10 cellular contexts compared by ENCODE assay signal in the genomic region with DNA sequence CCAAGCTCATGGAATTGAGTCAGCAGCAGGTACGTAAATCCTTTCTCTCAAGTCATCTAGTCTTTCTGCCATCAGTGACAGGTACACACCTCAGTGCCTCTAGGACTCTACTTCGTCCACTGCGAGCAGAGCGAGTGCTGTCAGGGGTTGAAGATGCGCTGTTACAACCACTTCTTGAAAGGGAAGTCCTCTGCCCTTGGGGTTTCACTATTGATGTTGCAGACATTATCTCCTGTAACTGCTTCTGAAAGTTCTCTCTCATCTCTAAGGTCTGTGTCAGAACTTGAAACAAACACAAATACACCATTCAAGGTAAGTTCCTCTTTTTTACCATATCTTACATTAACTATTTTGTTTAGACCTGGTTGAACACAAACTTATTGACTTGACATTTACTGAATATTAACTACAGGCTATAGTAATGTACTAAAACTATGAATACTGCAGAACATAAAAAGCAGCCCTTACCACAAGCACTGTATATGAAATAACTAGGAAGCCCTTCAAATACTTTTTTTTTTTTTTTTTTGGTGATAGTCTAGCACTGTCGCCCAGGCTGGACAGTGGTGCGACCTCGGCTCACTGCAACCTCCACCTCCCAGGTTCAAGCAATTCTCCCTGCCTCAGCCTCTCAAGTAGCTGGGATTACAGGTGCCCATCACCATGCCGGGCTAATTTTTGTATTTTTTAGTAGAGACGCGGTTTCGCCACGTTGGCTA. TPM values are rescaled to one million over a fixed set of nuclear protein-coding genes. Genes with fewer than 3 reads are reported as not detected.
DNase-seq lines count a peak whose midpoint lies in the region; ATAC-seq, FAIRE-seq and TF ChIP-seq lines count a peak whose summit lies in the region.
"Had no signal": no experiment of that assay in that cellular context is flagged by ENCODE, and none has a peak within 500 bp of the region (broad histone marks: within the 10 kb centered on the region; RNA-seq: fewer than 3 reads in every experiment).

No MANE protein-coding gene starts in this region.

- 97% methylated on average over 13 of the region's 13 CpGs for WGBS in mesenchymal stem cell
- WGBS in pancreas, 2 donors: 95 to 98% methylated on average over 13 of the region's 13 CpGs

- no peaks in the 10 kb centered on the region for H3K4me1 Mint-ChIP-seq in Calu3 (ENCODE audit: low read depth, unreplicated experiment)

- no peak overlapping the region for H3K9ac ChIP-seq in mesenchymal stem cell (ENCODE audit: low read length)

- H4K8ac ChIP-seq in mesenchymal stem cell (ENCODE audit: low read length): peak overlapping the region; percentile 28

- no peak for DNase-seq in mesenchymal stem cell
- no peak for DNase-seq in Calu3
- DNase-seq in left lobe of liver (ENCODE audit: low spot score): no peak
- no peak for DNase-seq in pancreas
- DNase-seq in GDM1 (lab: John Stamatoyannopoulos, UW): no peak
- DNase-seq: NCI-H510A treated with DMSO at 0.1 percent for 48 hours had no signal

- peak; percentile 99 for ATAC-seq in GM19023 (IDR thresholded peaks at IDR 0.05; ENCODE audit: unreplicated experiment)
- peak; percentile 99 for ATAC-seq in GM21529 (IDR thresholded peaks at IDR 0.05; ENCODE audit: unreplicated experiment)
- peak; percentile 99 for ATAC-seq in HG03159 (IDR thresholded peaks at IDR 0.05; ENCODE audit: unreplicated experiment)
- no peak for ATAC-seq in left lobe of liver
- no peak for ATAC-seq in pancreas

- H3K36me3 ChIP-seq in mesenchymal stem cell (ENCODE audit: control insufficient read depth in 1 of 2, insufficient read depth in 2 of 2, low read depth in 1 of 2, low read length in 2 of 2) (peaks cover 11 to 85% of the 10 kb centered on the region in 2 experiments), pancreas (peaks cover 0 to 24% (median 9%) of the 10 kb centered on the region in 3 donors)

- no peak overlapping the region for H2BK12ac ChIP-seq in mesenchymal stem cell (ENCODE audit: low read length in 2 of 2)

- H3K27ac ChIP-seq in mesenchymal stem cell (ENCODE audit: low read length, poor library complexity, severe bottlenecking) (no peak overlapping the region), pancreas (no peak overlapping the region)
- H3K27ac ChIP-seq: VCaP had no signal

- H3K9me3 ChIP-seq in mesenchymal stem cell (ENCODE audit: control insufficient read depth, low read length) (no peaks in the 10 kb centered on the region), pancreas (no peaks in the 10 kb centered on the region)

- H3K4me1 ChIP-seq in mesenchymal stem cell (ENCODE audit: control insufficient read depth, insufficient read depth, low read depth, low read length) (no peaks in the 10 kb centered on the region), pancreas (no peaks in the 10 kb centered on the region)

- H2AFZ ChIP-seq in mesenchymal stem cell (ENCODE audit: low read depth, low read length): no peak overlapping the region

- no peak overlapping the region for H3K4me2 ChIP-seq in mesenchymal stem cell (ENCODE audit: low read length, poor library complexity, severe bottlenecking)

- no peak overlapping the region for H3K4ac ChIP-seq in mesenchymal stem cell (ENCODE audit: low read depth in 1 of 2, low read length in 2 of 2)

- no peak overlapping the region for H3K23ac ChIP-seq in mesenchymal stem cell (ENCODE audit: low read length in 2 of 2)

- intact Hi-C loops in Calu3 (cut with micrococcal nuclease; ENCODE audit: unreplicated experiment): no loop called here
- intact Hi-C loops in pancreas (cut with DNase I): no loop called here

- no peak overlapping the region for H2BK5ac ChIP-seq in mesenchymal stem cell (ENCODE audit: low read depth, low read length, poor library complexity, severe bottlenecking)

- no peak overlapping the region for H2BK15ac ChIP-seq in mesenchymal stem cell (ENCODE audit: low read depth, poor library complexity, severe bottlenecking)

- H3K27ac Mint-ChIP-seq in Calu3 (ENCODE audit: unreplicated experiment): no peak overlapping the region

- H3K18ac ChIP-seq in mesenchymal stem cell (ENCODE audit: low read depth in 1 of 2, low read length in 2 of 2): no peak overlapping the region

- CTCF ChIA-PET in Calu3 (lab: Charles Lee): no interaction called here

- no TSS peak for BruUV-seq in Calu3 (replicated peaks; lab: Mats Ljungman, UMichigan)

- TF ChIP-seq CTCF in Calu3 (IDR thresholded peaks at IDR 0.05; ENCODE audit: unreplicated experiment) (no peak), pancreas (IDR thresholded peaks at IDR 0.05) (no peak)

- H3K14ac ChIP-seq in mesenchymal stem cell (ENCODE audit: low read length in 2 of 2): no peak overlapping the region

- H3K27me3 Mint-ChIP-seq in Calu3 (ENCODE audit: unreplicated experiment): no peaks in the 10 kb centered on the region

- H3K9me3 Mint-ChIP-seq in Calu3 (ENCODE audit: low read depth, unreplicated experiment): no peaks in the 10 kb centered on the region

- no peak overlapping the region for H2AK5ac ChIP-seq in mesenchymal stem cell (ENCODE audit: low read length, severe bottlenecking)

- H3K4me3 ChIP-seq in mesenchymal stem cell (ENCODE audit: insufficient read depth in 1 of 2, low read depth in 1 of 2, low read length in 2 of 2): no peak overlapping the region
- no peak overlapping the region for H3K4me3 ChIP-seq in pancreas

- peaks cover 8% of the 10 kb centered on the region for H3K79me1 ChIP-seq in mesenchymal stem cell (replicated peaks; ENCODE audit: low read length, poor library complexity, severe bottlenecking)

- no peak overlapping the region for H2BK120ac ChIP-seq in mesenchymal stem cell (ENCODE audit: low read depth, low read length)

- H3K27me3 ChIP-seq in mesenchymal stem cell (ENCODE audit: control insufficient read depth in 1 of 2, insufficient read depth in 1 of 2, low read length in 2 of 2) (no peaks in the 10 kb centered on the region), pancreas (no peaks in the 10 kb centered on the region)

- no peak overlapping the region for H4K91ac ChIP-seq in mesenchymal stem cell (ENCODE audit: low read length)

- peaks cover 47% of the 10 kb centered on the region for H3K36me3 Mint-ChIP-seq in Calu3 (ENCODE audit: insufficient read depth, unreplicated experiment)

- no peak for FAIRE-seq in pancreas (lab: Jason Lieb, UNC)

- no peak overlapping the region for H3K4me3 Mint-ChIP-seq in Calu3 (ENCODE audit: low read depth, unreplicated experiment)

RNA-seq across cellular contexts. Expression of a gene that starts 41.5 kb away (rescaled TPM):
- polyA plus RNA-seq in mesenchymal stem cell (2013, experiment 1 of 2): 11.4 TPM
- polyA plus RNA-seq in mesenchymal stem cell (2013, experiment 2 of 2): 11.3 TPM
- 86.6 and 94.7 TPM in 2 replicates for total RNA-seq in Calu3 (2022)
- total RNA-seq in left lobe of liver: 7.0 TPM
- 10 to 100 TPM in 1 of 6 donors, 1 to 10 TPM in 5; 6.1 to 13.0 (median 8.0) TPM for total RNA-seq in pancreas
- 10 to 100 TPM in 1 of 2 donors, 1 to 10 TPM in 1; 5.8 to 10.4 TPM for polyA plus RNA-seq in pancreas

RNA-seq across cellular contexts. Expression of a gene that starts 46.7 kb away (rescaled TPM):
- 149 TPM for polyA plus RNA-seq in mesenchymal stem cell (2013, experiment 1 of 2)
- 153 TPM for polyA plus RNA-seq in mesenchymal stem cell (2013, experiment 2 of 2)
- 276 and 306 TPM in 2 replicates for total RNA-seq in Calu3 (2022)
- total RNA-seq in left lobe of liver: 60.3 TPM
- total RNA-seq in pancreas: 10 to 100 TPM; 52.0 to 92.9 (median 85.5) TPM
- 10 to 100 TPM; 27.6 to 38.4 TPM for polyA plus RNA-seq in pancreas

Comparison
In these comparisons a context has a peak if more than half of its experiments do, and no peak if none do; other contexts are left out.
1. ATAC-seq: peak in GM19023 (single experiment), GM21529 (single experiment) and HG03159 (single experiment); none in left lobe of liver (single experiment) and pancreas (0 of 4).